In genomic region chr1:60874703-60875102, GRCh38 we compare ENCODE assay signal across 14 cellular contexts.
DNase-seq lines count a peak whose midpoint lies in the region; ATAC-seq and TF ChIP-seq lines count a peak whose summit lies in the region.
"Had no signal": no experiment of that assay in that cellular context is flagged by ENCODE, and none has a peak within 500 bp of the region (broad histone marks: within the 10 kb centered on the region; RNA-seq: fewer than 3 reads in every experiment).

No MANE protein-coding gene starts in this region.

- peak; percentile 4 for DNase-seq in activated naive CD4-positive, alpha-beta T cell treated with Interleukin-2 at 50 U/mL for 16 hours
- DNase-seq in activated naive CD4-positive, alpha-beta T cell (lab: John Stamatoyannopoulos, UW), result no peak
- DNase-seq in fibroblast of pulmonary artery (ENCODE audit: low read depth), result peak; percentile 79
- DNase-seq in stimulated activated naive B cell treated with anti-CD40 and anti-IgM and Interleukin-4, amounts not matched to agents 10 μg/mL and 1 μg/mL and 100 μg/mL, for 72 hours, result no peak
- DNase-seq in effector memory CD4-positive, alpha-beta T cell, result no peak
- no peak for DNase-seq in NCI-H82 (lab: John Stamatoyannopoulos, UW)
- DNase-seq: activated CD4-positive, alpha-beta T cell treated with anti-CD3 and anti-CD28 coated beads, Interleukin-2, amount 10 ng/mL, durations not matched to agents 24 days and 14 days; NCI-H1436 had no signal

- no peaks in the 10 kb centered on the region for H3K4me1 Mint-ChIP-seq in stimulated activated naive B cell treated with anti-CD40 and anti-IgM and Interleukin-4, amounts not matched to agents 10 μg/mL and 1 μg/mL and 100 μg/mL, for 72 hours
- H3K4me1 Mint-ChIP-seq: activated CD4-positive, alpha-beta T cell treated with anti-CD3 and anti-CD28 coated beads, Interleukin-2, amount 10 ng/mL, durations not matched to agents 24 days and 14 days; central memory CD8-positive, alpha-beta T cell had no signal

- no peaks in the 10 kb centered on the region for H3K27me3 ChIP-seq in effector memory CD4-positive, alpha-beta T cell (replicated peaks; ENCODE audit: control insufficient read depth, insufficient read depth, low read length, poor library complexity, severe bottlenecking)
- H3K27me3 ChIP-seq: BLaER1 had no signal

- H3K36me3 Mint-ChIP-seq in stimulated activated naive B cell treated with anti-CD40 and anti-IgM and Interleukin-4, amounts not matched to agents 10 μg/mL and 1 μg/mL and 100 μg/mL, for 72 hours, result no peaks in the 10 kb centered on the region

- TF ChIP-seq CTCF in fibroblast of pulmonary artery (IDR thresholded peaks at IDR 0.05; ENCODE audit: low read length, missing control alignments), result no peak

- H3K27me3 Mint-ChIP-seq in stimulated activated naive B cell treated with anti-CD40 and anti-IgM and Interleukin-4, amounts not matched to agents 10 μg/mL and 1 μg/mL and 100 μg/mL, for 72 hours, result no peaks in the 10 kb centered on the region
- H3K27me3 Mint-ChIP-seq: activated CD4-positive, alpha-beta T cell treated with anti-CD3 and anti-CD28 coated beads, Interleukin-2, amount 10 ng/mL, durations not matched to agents 24 days and 14 days had no signal

- no peak overlapping the region for H3K4me3 Mint-ChIP-seq in stimulated activated naive B cell treated with anti-CD40 and anti-IgM and Interleukin-4, amounts not matched to agents 10 μg/mL and 1 μg/mL and 100 μg/mL, for 72 hours
- H3K4me3 Mint-ChIP-seq: activated CD4-positive, alpha-beta T cell treated with anti-CD3 and anti-CD28 coated beads, Interleukin-2, amount 10 ng/mL, durations not matched to agents 24 days and 14 days; central memory CD8-positive, alpha-beta T cell; stimulated activated naive CD8-positive, alpha-beta T cell treated with anti-CD3 and anti-CD28 coated beads, Interleukin-15, Interleukin-2, amounts not matched to agents 100 ng/mL and 50 ng/mL, for 24 hours had no signal

- no peaks in the 10 kb centered on the region for H3K36me3 ChIP-seq in effector memory CD4-positive, alpha-beta T cell (ENCODE audit: control insufficient read depth, insufficient read depth, low read length)
- H3K36me3 ChIP-seq: BLaER1 had no signal

- H3K9me3 ChIP-seq in effector memory CD4-positive, alpha-beta T cell (ENCODE audit: control insufficient read depth, low read length), result no peaks in the 10 kb centered on the region
- H3K9me3 ChIP-seq: BLaER1 had no signal

- no peak overlapping the region for H3K27ac Mint-ChIP-seq in stimulated activated naive B cell treated with anti-CD40 and anti-IgM and Interleukin-4, amounts not matched to agents 10 μg/mL and 1 μg/mL and 100 μg/mL, for 72 hours
- H3K27ac Mint-ChIP-seq: activated CD4-positive, alpha-beta T cell treated with anti-CD3 and anti-CD28 coated beads, Interleukin-2, amount 10 ng/mL, durations not matched to agents 24 days and 14 days; stimulated activated naive CD8-positive, alpha-beta T cell treated with anti-CD3 and anti-CD28 coated beads, Interleukin-15, Interleukin-2, amounts not matched to agents 100 ng/mL and 50 ng/mL, for 24 hours had no signal

- ATAC-seq in SK-N-SH treated with all-trans-retinoic acid at 6 μM for 48 hours, result peak; percentile 74
- ATAC-seq in stimulated activated naive B cell treated with anti-CD40 and anti-IgM and Interleukin-4, amounts not matched to agents 10 μg/mL and 1 μg/mL and 100 μg/mL, for 72 hours (replicated peaks), result peak; percentile 25 to 36
- no peak for ATAC-seq in GM18511 (IDR thresholded peaks at IDR 0.05; ENCODE audit: unreplicated experiment)

- H3K4me3 ChIP-seq in fibroblast of pulmonary artery (replicated peaks; ENCODE audit: low read depth, low read length), result no peak overlapping the region
- no peak overlapping the region for H3K4me3 ChIP-seq in effector memory CD4-positive, alpha-beta T cell (ENCODE audit: insufficient read depth, low read depth, low read length, poor library complexity, severe bottlenecking)
- H3K4me3 ChIP-seq: BLaER1 had no signal

- H3K27ac ChIP-seq in effector memory CD4-positive, alpha-beta T cell (ENCODE audit: insufficient read depth, low read length, poor library complexity, severe bottlenecking), result no peak overlapping the region
- H3K27ac ChIP-seq: BLaER1, parathyroid adenoma had no signal

- H3K9me3 Mint-ChIP-seq in stimulated activated naive B cell treated with anti-CD40 and anti-IgM and Interleukin-4, amounts not matched to agents 10 μg/mL and 1 μg/mL and 100 μg/mL, for 72 hours, result no peaks in the 10 kb centered on the region
- H3K9me3 Mint-ChIP-seq: activated CD4-positive, alpha-beta T cell treated with anti-CD3 and anti-CD28 coated beads, Interleukin-2, amount 10 ng/mL, durations not matched to agents 24 days and 14 days; central memory CD8-positive, alpha-beta T cell had no signal

- no peaks in the 10 kb centered on the region for H3K4me1 ChIP-seq in effector memory CD4-positive, alpha-beta T cell (ENCODE audit: control insufficient read depth, insufficient read depth, low read length, poor library complexity, severe bottlenecking)

TF ChIP-seq in SK-N-SH treated with all-trans-retinoic acid at 6 μM for 48 hours, 23 proteins besides CTCF, POLR2A, EP300 and RAD21 (continues in another document):
- TF ChIP-seq BACH2 (CRISPR knock-in tag; IDR thresholded peaks at IDR 0.05; ENCODE audit: borderline replicate concordance) (no peak), ISL1 (CRISPR knock-in tag; IDR thresholded peaks at IDR 0.05) (no peak), POU6F1 (CRISPR knock-in tag; IDR thresholded peaks at IDR 0.05; ENCODE audit: borderline replicate concordance, low read depth) (no peak), TCF4 (CRISPR knock-in tag; IDR thresholded peaks at IDR 0.05; ENCODE audit: borderline replicate concordance) (no peak), RARB (CRISPR knock-in tag; IDR thresholded peaks at IDR 0.05) (no peak), OSR1 (CRISPR knock-in tag; IDR thresholded peaks at IDR 0.05) (no peak), TSHZ2 (CRISPR knock-in tag; IDR thresholded peaks at IDR 0.05) (no peak), ZFP30 (CRISPR knock-in tag; IDR thresholded peaks at IDR 0.05) (no peak), PPARA (CRISPR knock-in tag; IDR thresholded peaks at IDR 0.05; ENCODE audit: borderline replicate concordance) (no peak), ARNTL (CRISPR knock-in tag; IDR thresholded peaks at IDR 0.05; ENCODE audit: borderline replicate concordance, low read depth) (no peak), ZFP3 (CRISPR knock-in tag; IDR thresholded peaks at IDR 0.05) (no peak), ZNF565 (CRISPR knock-in tag; conservative IDR thresholded peaks at IDR 0.05; ENCODE audit: low read depth) (no peak), CSRNP3 (CRISPR knock-in tag; IDR thresholded peaks at IDR 0.05) (no peak)

Comparison
In these comparisons a context has a peak if more than half of its experiments do, and no peak if none do; other contexts are left out.
1. DNase-seq: peak in activated naive CD4-positive, alpha-beta T cell treated with Interleukin-2 at 50 U/mL for 16 hours (single experiment) and fibroblast of pulmonary artery (single experiment); none in activated naive CD4-positive, alpha-beta T cell (0 of 4), stimulated activated naive B cell treated with anti-CD40 and anti-IgM and Interleukin-4, amounts not matched to agents 10 μg/mL and 1 μg/mL and 100 μg/mL, for 72 hours (single experiment), effector memory CD4-positive, alpha-beta T cell (0 of 3) and NCI-H82 (single experiment).